Comparison of ENCODE assay signal across 8 cellular contexts in genomic region chr5:108642170-108642906, GRCh38.
DNase-seq lines count a peak whose midpoint lies in the region; ATAC-seq and TF ChIP-seq lines count a peak whose summit lies in the region.

No MANE protein-coding gene starts in this region.

- intact Hi-C loops in esophagus squamous epithelium (cut with DNase I) (no loop called here), testis (cut with DNase I; ENCODE audit: low total_unique reads) (no loop called here)

- H3K27ac ChIP-seq in OCI-LY3 (ENCODE audit: low read length) (no peak overlapping the region), esophagus squamous epithelium (no peak overlapping the region), testis (no peak overlapping the region)

- ATAC-seq in GM21526 (IDR thresholded peaks at IDR 0.05; ENCODE audit: low FRiP score, unreplicated experiment) = peak; percentile 95

- peaks cover 8% of the 10 kb centered on the region for H3K9me3 Mint-ChIP-seq in nephron progenitor cell

- H3K27me3 Mint-ChIP-seq in nephron progenitor cell (ENCODE audit: low read depth, poor library complexity) = no peaks in the 10 kb centered on the region

- H3K4me2 ChIP-seq in OCI-LY3 (ENCODE audit: low read length) = peak overlapping the region; percentile 90

- peaks cover 6% of the 10 kb centered on the region; the same call in 1 of the 2 replicates for H3K4me1 ChIP-seq in OCI-LY3 (ENCODE audit: low read length)
- H3K4me1 ChIP-seq in esophagus squamous epithelium = peaks cover 0 to 4% (median 0%) of the 10 kb centered on the region in 3 donors
- peaks cover 3% of the 10 kb centered on the region for H3K4me1 ChIP-seq in testis

- H3K79me2 ChIP-seq in OCI-LY3 (ENCODE audit: low read length) = no peaks in the 10 kb centered on the region

- peak overlapping the region; percentile 57 for H3K27ac Mint-ChIP-seq in nephron progenitor cell

- H3K36me3 Mint-ChIP-seq in nephron progenitor cell (ENCODE audit: low read depth) = peaks cover 5% of the 10 kb centered on the region

- H3K9ac ChIP-seq in OCI-LY3 (ENCODE audit: low read length) = peak overlapping the region; percentile 47

- 1 to 17% methylated on average over 4 of the region's 4 CpGs for WGBS in esophagus squamous epithelium, 2 donors
- 22 to 34% methylated on average over 4 of the region's 4 CpGs for WGBS in testis, 2 donors

- DNase-seq in Daoy (ENCODE audit: low read depth) = peak; percentile 69
- peak; percentile 79 for DNase-seq in HT-29 (ENCODE audit: low spot score)
- peak; percentile 19 for DNase-seq in activated T-cell treated with anti-CD3 and anti-CD28 coated beads for 1 hour (ENCODE audit: low read depth)
- DNase-seq in esophagus squamous epithelium (lab: John Stamatoyannopoulos, UW) = no peak
- DNase-seq in nephron progenitor cell = peak; percentile 64
- peak; percentile 69 for DNase-seq in testis

- H4K20me1 ChIP-seq in OCI-LY3 (ENCODE audit: insufficient read depth, low read length) = no peaks in the 10 kb centered on the region

- H3K36me3 ChIP-seq in OCI-LY3 (replicated peaks; ENCODE audit: low read depth, low read length) (no peaks in the 10 kb centered on the region), esophagus squamous epithelium (no peaks in the 10 kb centered on the region), testis (ENCODE audit: low read depth, missing control alignments) (no peaks in the 10 kb centered on the region)

- H3K4me1 Mint-ChIP-seq in nephron progenitor cell = peaks cover 17% of the 10 kb centered on the region

- TF ChIP-seq POLR2A in esophagus squamous epithelium (IDR thresholded peaks at IDR 0.05) = no peak
- TF ChIP-seq POLR2A in testis (IDR thresholded peaks at IDR 0.05) = no peak

- H3K4me3 ChIP-seq in OCI-LY3 (ENCODE audit: low read length) (peak overlapping the region; percentile 74), esophagus squamous epithelium (no peak overlapping the region), testis (no peak overlapping the region)

- peak overlapping the region; percentile 37 for H3K4me3 Mint-ChIP-seq in nephron progenitor cell

- H3K9me3 ChIP-seq in OCI-LY3 (ENCODE audit: insufficient read depth, low read length) = no peaks in the 10 kb centered on the region
- peaks cover 0 to 5% (median 1%) of the 10 kb centered on the region in 3 donors for H3K9me3 ChIP-seq in esophagus squamous epithelium
- no peaks in the 10 kb centered on the region for H3K9me3 ChIP-seq in testis

- H3K27me3 ChIP-seq in OCI-LY3 (ENCODE audit: low read depth, low read length) = no peaks in the 10 kb centered on the region
- H3K27me3 ChIP-seq in esophagus squamous epithelium = no peaks in the 10 kb centered on the region
- no peaks in the 10 kb centered on the region for H3K27me3 ChIP-seq in testis

- TF ChIP-seq CTCF in OCI-LY3 (IDR thresholded peaks at IDR 0.05; ENCODE audit: low read depth, low read length) (peak; percentile 74), esophagus squamous epithelium (IDR thresholded peaks at IDR 0.05) (peak in 5 of 6 experiments; percentile 47 to 73 (median 69)), nephron progenitor cell (IDR thresholded peaks at IDR 0.05) (peak; percentile 86), testis (IDR thresholded peaks at IDR 0.05) (peak; percentile 45 to 64 (median 48))

- peak overlapping the region; percentile 93 for H2AFZ ChIP-seq in OCI-LY3 (ENCODE audit: low read depth, low read length)
